Comparison of ENCODE assay signal across 18 cellular contexts in genomic region chr12:90027889-90028570, GRCh38.
A peak's percentile ranks its signal among the peaks of the same experiment; 100 is the strongest.
DNase-seq lines count a peak whose midpoint lies in the region; TF ChIP-seq lines count a peak whose summit lies in the region.
"Had no signal": no experiment of that assay in that cellular context is flagged by ENCODE, and none has a peak within 500 bp of the region (broad histone marks: within the 10 kb centered on the region; RNA-seq: fewer than 3 reads in every experiment).

No MANE protein-coding gene starts in this region.

- no peaks in the 10 kb centered on the region for H3K79me2 ChIP-seq in parathyroid adenoma

- no peak overlapping the region for H3K4me3 ChIP-seq in CD8-positive, alpha-beta memory T cell (ENCODE audit: low read length)
- H3K4me3 ChIP-seq in parathyroid adenoma (ENCODE audit: low read depth, low read length), result no peak overlapping the region
- H3K4me3 ChIP-seq: heart right ventricle, Peyer's patch, stomach had no signal

- H3K36me3 Mint-ChIP-seq in CD8-positive, alpha-beta memory T cell, result peaks cover 0 to 2% (median 0%) of the 10 kb centered on the region in 3 donors
- H3K36me3 Mint-ChIP-seq in HFFc6 (ENCODE audit: low read depth) (no peaks in the 10 kb centered on the region), brain (no peaks in the 10 kb centered on the region)
- H3K36me3 Mint-ChIP-seq in T-helper 2 cell treated with Interferon-gamma antibody and Interleukin-4, amounts not matched to agents 5 μg/mL and 100 μg/mL, for 36 hours (ENCODE audit: low read depth), result no peaks in the 10 kb centered on the region

- H3K9me3 Mint-ChIP-seq in CD8-positive, alpha-beta memory T cell, result no peaks in the 10 kb centered on the region
- no peaks in the 10 kb centered on the region for H3K9me3 Mint-ChIP-seq in HFFc6
- peaks cover 0 to 3% (median 0%) of the 10 kb centered on the region in 5 experiments for H3K9me3 Mint-ChIP-seq in brain
- no peaks in the 10 kb centered on the region for H3K9me3 Mint-ChIP-seq in T-helper 2 cell treated with Interferon-gamma antibody and Interleukin-4, amounts not matched to agents 5 μg/mL and 100 μg/mL, for 36 hours
- H3K9me3 Mint-ChIP-seq: H9 had no signal

- peak overlapping the region; percentile 22 for H3K4me2 ChIP-seq in parathyroid adenoma (ENCODE audit: low read length)

- DNase-seq in CD8-positive, alpha-beta memory T cell, result no peak
- peak; percentile 55 for DNase-seq in HFFc6
- no peak for DNase-seq in NOMO-1 treated with DMSO at 0.1 percent for 48 hours (lab: John Stamatoyannopoulos, UW; ENCODE audit: unreplicated experiment)
- DNase-seq in SW 1271 (lab: John Stamatoyannopoulos, UW), result no peak
- DNase-seq in T-helper 2 cell treated with Interferon-gamma antibody and Interleukin-4, amounts not matched to agents 5 μg/mL and 100 μg/mL, for 36 hours (ENCODE audit: low spot score), result no peak
- no peak for DNase-seq in LoVo (ENCODE audit: low spot score)
- DNase-seq: activated naive CD4-positive, alpha-beta T cell treated with Interleukin-2 at 50 U/mL for 16 hours; brain microvascular endothelial cell; H9; heart right ventricle; NCI-H2029; NCI-H524; Peyer's patch; stomach had no signal

- H3K27ac ChIP-seq in CD8-positive, alpha-beta memory T cell (ENCODE audit: low read depth, low read length), result no peak overlapping the region
- peak overlapping the region; percentile 43 for H3K27ac ChIP-seq in parathyroid adenoma
- H3K27ac ChIP-seq: brain microvascular endothelial cell, heart right ventricle, Peyer's patch, stomach had no signal

- H3K27me3 Mint-ChIP-seq in CD8-positive, alpha-beta memory T cell, result peaks cover 3 to 5% of the 10 kb centered on the region in 2 donors
- H3K27me3 Mint-ChIP-seq in HFFc6 (ENCODE audit: insufficient read depth) (no peaks in the 10 kb centered on the region), brain (no peaks in the 10 kb centered on the region)
- no peaks in the 10 kb centered on the region for H3K27me3 Mint-ChIP-seq in T-helper 2 cell treated with Interferon-gamma antibody and Interleukin-4, amounts not matched to agents 5 μg/mL and 100 μg/mL, for 36 hours (ENCODE audit: low read depth)
- H3K27me3 Mint-ChIP-seq: B cell, progenitor cell of endocrine pancreas had no signal

- no peaks in the 10 kb centered on the region for H3K36me3 ChIP-seq in CD8-positive, alpha-beta memory T cell (ENCODE audit: insufficient read depth, low read length)
- no peaks in the 10 kb centered on the region for H3K36me3 ChIP-seq in parathyroid adenoma (ENCODE audit: control insufficient read depth, insufficient read depth, low read length)
- H3K36me3 ChIP-seq: brain microvascular endothelial cell, heart right ventricle, Peyer's patch, stomach had no signal

- peak overlapping the region; percentile 40 for H2AFZ ChIP-seq in parathyroid adenoma

- H3K9ac ChIP-seq in parathyroid adenoma, result no peak overlapping the region

- no peaks in the 10 kb centered on the region for H3K27me3 ChIP-seq in CD8-positive, alpha-beta memory T cell (ENCODE audit: insufficient read depth, low read length, poor library complexity, severe bottlenecking)
- H3K27me3 ChIP-seq in parathyroid adenoma (ENCODE audit: control insufficient read depth, insufficient read depth, low read length), result no peaks in the 10 kb centered on the region
- H3K27me3 ChIP-seq: brain microvascular endothelial cell, heart right ventricle, Peyer's patch, stomach had no signal

- peak overlapping the region in 2 of 7 donors; percentile 14 to 42 for H3K4me3 Mint-ChIP-seq in CD8-positive, alpha-beta memory T cell
- H3K4me3 Mint-ChIP-seq in HFFc6 (peak overlapping the region; percentile 26), brain (peak overlapping the region in 1 of 5 experiments; percentile 44)
- H3K4me3 Mint-ChIP-seq in T-helper 2 cell treated with Interferon-gamma antibody and Interleukin-4, amounts not matched to agents 5 μg/mL and 100 μg/mL, for 36 hours, result no peak overlapping the region
- H3K4me3 Mint-ChIP-seq: B cell, H9 had no signal

- TF ChIP-seq CTCF in HFFc6 (IDR thresholded peaks at IDR 0.05) (no peak), brain (conservative IDR thresholded peaks at IDR 0.05) (no peak), parathyroid adenoma (IDR thresholded peaks at IDR 0.05) (no peak)

- H3K9me3 ChIP-seq in CD8-positive, alpha-beta memory T cell (ENCODE audit: low read length), result no peaks in the 10 kb centered on the region
- no peaks in the 10 kb centered on the region for H3K9me3 ChIP-seq in parathyroid adenoma (ENCODE audit: control insufficient read depth, low read length)
- H3K9me3 ChIP-seq: heart right ventricle, Peyer's patch, stomach had no signal

- POLR2A ChIA-PET in CD8-positive, alpha-beta memory T cell (lab: Charles Lee), result no interaction called here

- H3K4me1 Mint-ChIP-seq in CD8-positive, alpha-beta memory T cell, result peaks cover 9 to 15% (median 11%) of the 10 kb centered on the region in 3 donors
- peaks cover 53% of the 10 kb centered on the region for H3K4me1 Mint-ChIP-seq in HFFc6 (ENCODE audit: low read depth)
- peaks cover 36% of the 10 kb centered on the region for H3K4me1 Mint-ChIP-seq in brain
- peaks cover 4% of the 10 kb centered on the region for H3K4me1 Mint-ChIP-seq in T-helper 2 cell treated with Interferon-gamma antibody and Interleukin-4, amounts not matched to agents 5 μg/mL and 100 μg/mL, for 36 hours (ENCODE audit: low read depth)
- H3K4me1 Mint-ChIP-seq: B cell, H9 had no signal

- H3K27ac Mint-ChIP-seq in CD8-positive, alpha-beta memory T cell, result peak overlapping the region in 5 of 8 donors; percentile 11 to 52 (median 43)
- H3K27ac Mint-ChIP-seq in HFFc6 (peak overlapping the region; percentile 80), brain (peak overlapping the region in 4 of 5 experiments; percentile 72 to 86 (median 80))
- H3K27ac Mint-ChIP-seq in T-helper 2 cell treated with Interferon-gamma antibody and Interleukin-4, amounts not matched to agents 5 μg/mL and 100 μg/mL, for 36 hours, result no peak overlapping the region
- H3K27ac Mint-ChIP-seq: B cell, H9, progenitor cell of endocrine pancreas had no signal

- H3K4me1 ChIP-seq in CD8-positive, alpha-beta memory T cell (ENCODE audit: insufficient read depth, low read length), result no peaks in the 10 kb centered on the region
- peaks cover 25% of the 10 kb centered on the region for H3K4me1 ChIP-seq in parathyroid adenoma
- H3K4me1 ChIP-seq: Peyer's patch, stomach had no signal

- CTCF ChIA-PET in CD8-positive, alpha-beta memory T cell (lab: Charles Lee), result interaction anchor here (1.0 kb wide), 1 partner anchor 8 kb away, joined by 3 read pairs; no protein-coding TSS in a partner anchor
